In the genomic region with DNA sequence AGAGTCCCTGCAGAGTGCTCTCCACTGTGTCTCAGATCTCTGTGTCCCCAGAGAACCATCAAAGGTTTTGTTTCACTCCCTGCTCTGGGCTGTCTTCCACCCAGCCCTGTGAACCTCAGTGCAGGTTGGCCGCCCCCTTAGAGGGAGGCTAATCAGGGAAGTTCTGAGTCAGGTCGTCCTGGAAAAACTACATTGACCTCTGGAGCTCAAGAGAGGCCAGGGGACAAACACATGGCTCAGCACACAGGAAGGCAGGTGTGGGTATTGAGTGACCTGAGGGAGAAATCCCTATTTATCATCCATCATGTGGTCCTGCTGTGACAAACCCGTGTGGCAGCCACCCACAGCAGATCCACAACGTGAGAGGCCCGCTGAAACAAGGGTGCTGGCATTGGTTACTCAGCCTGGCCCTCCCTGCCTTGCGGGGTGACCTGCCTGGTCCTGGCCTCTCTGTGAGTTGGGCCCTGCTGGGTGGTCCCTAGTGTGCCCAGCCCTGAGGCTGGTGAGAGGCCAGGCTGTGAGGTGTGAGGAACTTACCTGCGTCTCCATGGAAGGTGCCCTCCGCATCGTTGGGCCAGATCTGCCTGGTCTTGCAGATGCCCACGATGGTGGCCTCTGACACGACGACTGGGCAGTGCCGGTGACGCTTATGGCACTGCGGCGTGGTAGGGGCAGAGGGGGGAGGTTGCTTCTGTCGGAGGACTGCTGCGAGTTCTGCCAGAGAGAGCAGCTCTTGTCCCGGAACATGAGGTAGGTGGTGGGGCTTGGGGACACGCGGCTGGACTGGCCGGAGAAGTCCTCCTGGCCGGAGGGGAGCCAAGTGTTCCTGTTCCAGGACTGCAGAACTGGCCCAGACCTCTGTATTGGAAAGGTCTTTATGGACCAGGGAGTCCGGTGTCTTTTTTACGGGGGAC, we compare ENCODE assay signal across 8 cellular contexts. TPM values are rescaled to one million over a fixed set of nuclear protein-coding genes. Genes with fewer than 3 reads are reported as not detected.
DNase-seq lines count a peak whose midpoint lies in the region; ATAC-seq and TF ChIP-seq lines count a peak whose summit lies in the region.

No MANE protein-coding gene starts in this region.

- ATAC-seq in HG02970 (IDR thresholded peaks at IDR 0.05; ENCODE audit: low FRiP score, unreplicated experiment) = no peak
- no peak for ATAC-seq in HG03095 (IDR thresholded peaks at IDR 0.05; ENCODE audit: unreplicated experiment)

- peak overlapping the region; percentile 74 for H3K4me3 Mint-ChIP-seq in activated CD4-positive, alpha-beta memory T cell treated with anti-CD3 and anti-CD28 coated beads for 36 hours

- H3K4me1 ChIP-seq in trophoblast cell (ENCODE audit: control insufficient read depth in 1 of 2, insufficient read depth in 2 of 2, low read length in 2 of 2) = peaks cover 40 to 51% of the 10 kb centered on the region in 2 experiments

- peak overlapping the region; percentile 42 for H2AK5ac ChIP-seq in trophoblast cell (ENCODE audit: low read length)

- peaks cover 32% of the 10 kb centered on the region for H3K79me2 ChIP-seq in trophoblast cell (ENCODE audit: control insufficient read depth, insufficient read depth, low read length, poor library complexity)

- peaks cover 2% of the 10 kb centered on the region for H3K9me3 Mint-ChIP-seq in activated CD4-positive, alpha-beta memory T cell treated with anti-CD3 and anti-CD28 coated beads for 36 hours

- peak overlapping the region; percentile 26 for H4K12ac ChIP-seq in trophoblast cell (ENCODE audit: low read depth, low read length)

- peak overlapping the region; percentile 39 for H2BK12ac ChIP-seq in trophoblast cell (ENCODE audit: low read length)

- CTCF ChIA-PET in activated CD4-positive, alpha-beta memory T cell treated with anti-CD3 and anti-CD28 coated beads for 36 hours (lab: Charles Lee) = interaction anchor here (1.0 to 15.1 kb wide), 14 partner anchors 8 to 115 kb away, joined by 3 to 309 read pairs (median 4); no protein-coding TSS in a partner anchor

- peak overlapping the region; percentile 34 for H3K14ac ChIP-seq in trophoblast cell (ENCODE audit: low read length)

- peak overlapping the region; percentile 55 for H4K8ac ChIP-seq in trophoblast cell (ENCODE audit: low read depth, low read length)

- peak overlapping the region; percentile 47 for H2BK5ac ChIP-seq in trophoblast cell (ENCODE audit: low read depth, low read length, poor library complexity)

- H2BK120ac ChIP-seq in trophoblast cell (ENCODE audit: insufficient read depth, low read length, poor library complexity) = peak overlapping the region; percentile 83

- peaks cover 16% of the 10 kb centered on the region for H3K36me3 Mint-ChIP-seq in activated CD4-positive, alpha-beta memory T cell treated with anti-CD3 and anti-CD28 coated beads for 36 hours

- peak overlapping the region; percentile 9 for H2AFZ ChIP-seq in trophoblast cell (ENCODE audit: insufficient read depth, low read length, poor library complexity)

- no peak for TF ChIP-seq CTCF in fibroblast of villous mesenchyme (IDR thresholded peaks at IDR 0.05; ENCODE audit: insufficient read depth, low read depth, low read length)

- H3K9ac ChIP-seq in trophoblast cell (ENCODE audit: low read length) = no peak overlapping the region

- peak overlapping the region; percentile 68 for H4K91ac ChIP-seq in trophoblast cell (ENCODE audit: low read depth, low read length)

- DNase-seq in NOMO-1 treated with DMSO at 0.1 percent for 48 hours (lab: John Stamatoyannopoulos, UW; ENCODE audit: unreplicated experiment) = peak; percentile 24
- DNase-seq in NOMO-1 treated with dmso at 0.1 percent for 144 hours (lab: John Stamatoyannopoulos, UW; ENCODE audit: unreplicated experiment) = no peak
- DNase-seq in activated CD4-positive, alpha-beta memory T cell treated with anti-CD3 and anti-CD28 coated beads for 36 hours = peak; percentile 56
- peak; percentile 21 for DNase-seq in fibroblast of villous mesenchyme (ENCODE audit: low read depth)
- DNase-seq in trophoblast cell = peak; percentile 49 to 57
- no peak for DNase-seq in SW 1271 (lab: John Stamatoyannopoulos, UW)

- H3K4me3 ChIP-seq in fibroblast of villous mesenchyme (ENCODE audit: low read depth, low read length) = peak overlapping the region; percentile 73
- no peak overlapping the region for H3K4me3 ChIP-seq in trophoblast cell (ENCODE audit: low read depth, low read length)

- peak overlapping the region; percentile 2 for H3K27ac ChIP-seq in trophoblast cell (ENCODE audit: low read depth, low read length)

- POLR2A ChIA-PET in activated CD4-positive, alpha-beta memory T cell treated with anti-CD3 and anti-CD28 coated beads for 36 hours (lab: Charles Lee) = interaction anchor here (0.5 to 3.9 kb wide), 3 partner anchors 63 to 102 kb away, joined by 3 to 18 read pairs (median 5); no protein-coding TSS in a partner anchor

- peak overlapping the region; percentile 65 for H3K18ac ChIP-seq in trophoblast cell (ENCODE audit: low read length)

- H3K27ac Mint-ChIP-seq in activated CD4-positive, alpha-beta memory T cell treated with anti-CD3 and anti-CD28 coated beads for 36 hours = peak overlapping the region; percentile 60

- peak overlapping the region; percentile 49 for H3K4me2 ChIP-seq in trophoblast cell (ENCODE audit: low read length)

- peaks cover 28% of the 10 kb centered on the region for H3K79me1 ChIP-seq in trophoblast cell (ENCODE audit: low read length)

- H3K27me3 Mint-ChIP-seq in activated CD4-positive, alpha-beta memory T cell treated with anti-CD3 and anti-CD28 coated beads for 36 hours = no peaks in the 10 kb centered on the region

- peak overlapping the region; percentile 4 for H3K4ac ChIP-seq in trophoblast cell (ENCODE audit: low read depth, low read length)

- no peaks in the 10 kb centered on the region for H3K27me3 ChIP-seq in trophoblast cell (ENCODE audit: insufficient read depth, low read length)

- no peak overlapping the region for H3K23ac ChIP-seq in trophoblast cell (ENCODE audit: low read length)

- H3K36me3 ChIP-seq in trophoblast cell (ENCODE audit: control insufficient read depth in 1 of 2, insufficient read depth in 2 of 2, low read length in 2 of 2) = peaks cover 11 to 13% of the 10 kb centered on the region in 2 experiments

- intact Hi-C loops in activated CD4-positive, alpha-beta memory T cell treated with anti-CD3 and anti-CD28 coated beads for 36 hours (cut with micrococcal nuclease) = loop anchor here (2.0 to 5.0 kb wide), 2 partner anchors 37 to 208 kb away; no protein-coding TSS in a partner anchor

- H3K4me1 Mint-ChIP-seq in activated CD4-positive, alpha-beta memory T cell treated with anti-CD3 and anti-CD28 coated beads for 36 hours (ENCODE audit: low read depth) = peaks cover 43% of the 10 kb centered on the region

- H3K9me3 ChIP-seq in trophoblast cell (ENCODE audit: insufficient read depth, low read depth, low read length) = peaks cover 17% of the 10 kb centered on the region

- WGBS in trophoblast cell (ENCODE audit: extremely low coverage, insufficient coverage, insufficient read length) = no CpG with 5 or more reads among the region's 25 CpGs

RNA-seq across cellular contexts. Expression of a gene that starts 0.7 kb away (rescaled TPM):
- 10 to 100 TPM; 60.4 to 69.0 TPM for total RNA-seq in activated CD4-positive, alpha-beta memory T cell treated with anti-CD3 and anti-CD28 coated beads for 36 hours
- 36.7 and 40.9 TPM in 2 replicates for total RNA-seq in fibroblast of villous mesenchyme
- 49.8 and 53.0 TPM in 2 replicates for polyA plus RNA-seq in trophoblast cell (2013)

RNA-seq across cellular contexts. Expression of a gene that starts 34.4 kb away (rescaled TPM):
- total RNA-seq in activated CD4-positive, alpha-beta memory T cell treated with anti-CD3 and anti-CD28 coated beads for 36 hours = under 1 TPM; 0.31 to 0.46 TPM
- 5.6 and 6.1 TPM in 2 replicates for total RNA-seq in fibroblast of villous mesenchyme
- 0.92 and 1.1 TPM in 2 replicates for polyA plus RNA-seq in trophoblast cell (2013)

RNA-seq across cellular contexts. Expression of a gene that starts 37.8 kb away (rescaled TPM):
- total RNA-seq in activated CD4-positive, alpha-beta memory T cell treated with anti-CD3 and anti-CD28 coated beads for 36 hours = under 1 TPM in 1 of 2 experiments, not detected in 1; 0.46 TPM
- under 0.01 and 0.43 TPM in 2 replicates for total RNA-seq in fibroblast of villous mesenchyme
- polyA plus RNA-seq in trophoblast cell (2013) = 0.07 and 0.16 TPM in 2 replicates

Comparison
In these comparisons a context has a peak if more than half of its experiments do, and no peak if none do; other contexts are left out.
1. DNase-seq: peak in NOMO-1 treated with DMSO at 0.1 percent for 48 hours (single experiment), activated CD4-positive, alpha-beta memory T cell treated with anti-CD3 and anti-CD28 coated beads for 36 hours (single experiment), fibroblast of villous mesenchyme (single experiment) and trophoblast cell (2 of 2); none in NOMO-1 treated with dmso at 0.1 percent for 144 hours (single experiment) and SW 1271 (0 of 2).